19 cellular contexts compared by ENCODE assay signal in genomic region chr6:231779-232178, GRCh38.
"Had no signal": no experiment of that assay in that cellular context is flagged by ENCODE, and none has a peak within 500 bp of the region (broad histone marks: within the 10 kb centered on the region; RNA-seq: fewer than 3 reads in every experiment).

No MANE protein-coding gene starts in this region.

- H3K4me3 Mint-ChIP-seq: activated CD4-positive, alpha-beta memory T cell treated with anti-CD3 and anti-CD28 coated beads, Interleukin-2, amount 10 ng/mL, durations not matched to agents 7 days and 5 days; activated naive CD8-positive, alpha-beta T cell treated with anti-CD3 and anti-CD28 coated beads, Interleukin-2, amount 10 ng/mL, durations not matched to agents 7 days and 5 days; central memory CD8-positive, alpha-beta T cell; memory B cell; naive thymus-derived CD4-positive, alpha-beta T cell; stimulated activated memory B cell treated with anti-CD40 and anti-IgM and Interleukin-4, amounts not matched to agents 10 μg/mL and 1 μg/mL and 100 μg/mL, for 72 hours had no signal

- H3K36me3 Mint-ChIP-seq: memory B cell; stimulated activated memory B cell treated with anti-CD40 and anti-IgM and Interleukin-4, amounts not matched to agents 10 μg/mL and 1 μg/mL and 100 μg/mL, for 72 hours had no signal

- H3K27ac Mint-ChIP-seq: activated CD4-positive, alpha-beta memory T cell treated with anti-CD3 and anti-CD28 coated beads, Interleukin-2, amount 10 ng/mL, durations not matched to agents 7 days and 5 days; memory B cell; naive thymus-derived CD4-positive, alpha-beta T cell; stimulated activated memory B cell treated with anti-CD40 and anti-IgM and Interleukin-4, amounts not matched to agents 10 μg/mL and 1 μg/mL and 100 μg/mL, for 72 hours had no signal

- H3K27ac ChIP-seq: brain microvascular endothelial cell, esophagus squamous epithelium, left ventricle myocardium inferior, neutrophil, parathyroid adenoma, tibial artery had no signal

- DNase-seq: activated CD4-positive, alpha-beta memory T cell treated with anti-CD3 and anti-CD28 coated beads, Interleukin-2, amount 10 ng/mL, durations not matched to agents 7 days and 5 days; activated effector memory CD4-positive, alpha-beta T cell treated with anti-CD3 and anti-CD28 coated beads, Interleukin-2, amount 50 U/mL, for 16 hours; activated naive CD8-positive, alpha-beta T cell treated with anti-CD3 and anti-CD28 coated beads, Interleukin-2, amount 10 ng/mL, durations not matched to agents 7 days and 5 days; anterior cingulate cortex; brain microvascular endothelial cell; cortex of kidney; effector CD4-positive, alpha-beta T cell; esophagus squamous epithelium; hippocampal formation; left ventricle myocardium inferior; mucosa of descending colon; naive thymus-derived CD4-positive, alpha-beta T cell; stimulated activated CD4-positive, alpha-beta T cell treated with anti-CD3 and anti-CD28 coated beads, Interleukin-2, amount 100 ng/mL, for 24 hours; tibial artery had no signal

- H3K9ac ChIP-seq: parathyroid adenoma had no signal

- H3K36me3 ChIP-seq: brain microvascular endothelial cell, esophagus squamous epithelium, left ventricle myocardium inferior, neutrophil, tibial artery had no signal

- H3K9me3 Mint-ChIP-seq: central memory CD8-positive, alpha-beta T cell; memory B cell; stimulated activated memory B cell treated with anti-CD40 and anti-IgM and Interleukin-4, amounts not matched to agents 10 μg/mL and 1 μg/mL and 100 μg/mL, for 72 hours had no signal

- H2AFZ ChIP-seq: parathyroid adenoma had no signal

- H3K9me3 ChIP-seq: esophagus squamous epithelium, left ventricle myocardium inferior, mucosa of descending colon, neutrophil, tibial artery had no signal

- H3K79me2 ChIP-seq: parathyroid adenoma had no signal

- H3K4me1 ChIP-seq: parathyroid adenoma, tibial artery had no signal

- H3K27me3 Mint-ChIP-seq: activated CD4-positive, alpha-beta memory T cell treated with anti-CD3 and anti-CD28 coated beads, Interleukin-2, amount 10 ng/mL, durations not matched to agents 7 days and 5 days; activated naive CD8-positive, alpha-beta T cell treated with anti-CD3 and anti-CD28 coated beads, Interleukin-2, amount 10 ng/mL, durations not matched to agents 7 days and 5 days; central memory CD8-positive, alpha-beta T cell; memory B cell; naive thymus-derived CD4-positive, alpha-beta T cell; stimulated activated memory B cell treated with anti-CD40 and anti-IgM and Interleukin-4, amounts not matched to agents 10 μg/mL and 1 μg/mL and 100 μg/mL, for 72 hours had no signal

- ATAC-seq: mucosa of descending colon; naive thymus-derived CD4-positive, alpha-beta T cell; stimulated activated memory B cell treated with anti-CD40 and anti-IgM and Interleukin-4, amounts not matched to agents 10 μg/mL and 1 μg/mL and 100 μg/mL, for 72 hours had no signal

- H3K27me3 ChIP-seq: esophagus squamous epithelium, neutrophil had no signal

- H3K4me3 ChIP-seq: esophagus squamous epithelium, left ventricle myocardium inferior, mucosa of descending colon, tibial artery had no signal
